In the genomic region with DNA sequence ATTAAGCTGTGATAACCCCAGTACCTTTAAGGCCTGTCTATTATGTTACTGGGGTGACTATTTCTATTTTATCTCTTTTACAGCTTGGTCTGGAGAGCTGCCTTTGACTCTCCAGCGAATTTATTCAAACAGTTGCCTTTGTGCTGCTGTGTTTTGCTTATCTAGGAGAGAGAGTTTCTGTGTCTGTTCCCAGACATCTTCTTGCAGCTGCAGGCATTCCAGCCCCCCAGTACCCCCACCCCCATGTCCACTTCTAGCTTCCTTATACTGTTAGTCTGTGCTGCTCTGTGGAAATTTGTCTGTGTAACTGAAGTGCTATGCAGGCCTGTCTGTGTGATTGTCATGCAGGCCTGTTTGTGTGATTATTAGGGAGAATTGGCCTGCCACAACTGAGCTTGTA, we compare ENCODE assay signal across 20 cellular contexts.
"Had no signal": no experiment of that assay in that cellular context is flagged by ENCODE, and none has a peak within 500 bp of the region (broad histone marks: within the 10 kb centered on the region; RNA-seq: fewer than 3 reads in every experiment).

No MANE protein-coding gene starts in this region.

- H3K36me3 ChIP-seq: SJSA1 had no signal

- H3K27me3 ChIP-seq: SJSA1 had no signal

- DNase-seq: IMR-90, Karpas-422, KG1, MM.1S, NCI-H1092 treated with DMSO at 0.1 percent for 48 hours, NCI-H1436, NCI-H1694 treated with DMSO at 0.1 percent for 48 hours, NCI-H1930, NCI-H2081, NCI-H2107, NCI-H2227 treated with DMSO at 0.1 percent for 48 hours, NCI-H524 treated with DMSO at 0.1 percent for 48 hours, NCI-H69, NCI-H774, Right ventricle myocardium superior, RPMI8226, SIG-M5 had no signal

- H3K4me3 ChIP-seq: SJSA1, SK-N-MC had no signal

- ATAC-seq: HepG2 had no signal

- H3K4me1 ChIP-seq: SJSA1 had no signal

- H3K27ac ChIP-seq: SJSA1, SK-N-MC had no signal
